ENCODE assay signal across 1 cellular context in genomic region chr1:40161125-40161887, GRCh38.
TF ChIP-seq lines count a peak whose summit lies in the region.

Gene RLF, plus strand, starts transcription at chr1:40161387. Its CDS starts 13 bp downstream, at chr1:40161400.

TF ChIP-seq in H1, 55 proteins besides CTCF, POLR2A, EP300 and RAD21 (continued from another document):
- TF ChIP-seq ZNF274 (IDR thresholded peaks at IDR 0.05; ENCODE audit: borderline replicate concordance, extremely low read depth, low read length) (no peak), SIN3A (conservative IDR thresholded peaks at IDR 0.05 in 1 of 2, IDR thresholded peaks at IDR 0.05 in 1 of 2; ENCODE audit: low read depth in 1 of 2, low read length in 2 of 2) (peak; percentile 54 to 77; a peak in 2 of 4 replicates), EGR1 (IDR thresholded peaks at IDR 0.05; ENCODE audit: borderline replicate concordance, low read depth, low read length) (peak; percentile 97), CBX5 (IDR thresholded peaks at IDR 0.05; ENCODE audit: low read depth, low read length) (no peak), KDM5A (IDR thresholded peaks at IDR 0.05; ENCODE audit: low read length) (peak; percentile 77), GTF2F1 (IDR thresholded peaks at IDR 0.05; ENCODE audit: borderline replicate concordance, low read depth, low read length) (no peak), MAFK (IDR thresholded peaks at IDR 0.05; ENCODE audit: low read depth, low read length) (no peak), CHD7 (IDR thresholded peaks at IDR 0.05; ENCODE audit: insufficient replicate concordance, low read length) (no peak), CHD1 (IDR thresholded peaks at IDR 0.05; ENCODE audit: low read depth, low read length) (no peak), MAX (IDR thresholded peaks at IDR 0.05) (peak; percentile 87), EZH2 (IDR thresholded peaks at IDR 0.05; ENCODE audit: low read depth, low read length, severe bottlenecking) (no peak), CHD2 (IDR thresholded peaks at IDR 0.05; ENCODE audit: low read length) (peak; percentile 65), TAF7 (optimal IDR thresholded peaks at IDR 0.05; ENCODE audit: borderline replicate concordance, low read depth, low read length) (peak; percentile 90), TEAD4 (IDR thresholded peaks at IDR 0.05; ENCODE audit: low read depth, low read length) (no peak), TAF1 (IDR thresholded peaks at IDR 0.05; ENCODE audit: low read depth, low read length) (peak; percentile 92), JUND (IDR thresholded peaks at IDR 0.05; ENCODE audit: low read length) (peak; percentile 25; the same call in 1 of the 2 replicates), SIRT6 (IDR thresholded peaks at IDR 0.05; ENCODE audit: low read length) (no peak), POLR2AphosphoS5 (IDR thresholded peaks at IDR 0.05; ENCODE audit: low read depth, low read length) (peak; percentile 88), SIX5 (IDR thresholded peaks at IDR 0.05; ENCODE audit: low read depth, low read length) (no peak), SP2 (IDR thresholded peaks at IDR 0.05; ENCODE audit: low read length) (no peak), KDM1A (IDR thresholded peaks at IDR 0.05; ENCODE audit: borderline replicate concordance, low read length) (no peak), SAP30 (IDR thresholded peaks at IDR 0.05; ENCODE audit: insufficient read depth, insufficient replicate concordance, low read length) (peak; percentile 26), FOSL1 (IDR thresholded peaks at IDR 0.05; ENCODE audit: insufficient read depth, low read depth, low read length) (no peak), POU5F1 (IDR thresholded peaks at IDR 0.05; ENCODE audit: low read depth, low read length) (no peak), TBP (IDR thresholded peaks at IDR 0.05; ENCODE audit: low read depth, low read length) (peak; percentile 78), HDAC2 (IDR thresholded peaks at IDR 0.05; ENCODE audit: borderline replicate concordance in 1 of 2, low read depth in 2 of 2, low read length in 2 of 2) (peak in 1 of 2 experiments; percentile 48; a peak in 2 of 4 replicates), RNF2 (IDR thresholded peaks at IDR 0.05; ENCODE audit: borderline replicate concordance, low read depth, low read length, missing control alignments, poor library complexity, severe bottlenecking) (no peak), CTBP2 (IDR thresholded peaks at IDR 0.05; ENCODE audit: borderline replicate concordance, insufficient read depth, insufficient read length, low read length) (peak; percentile 36), ASH2L (IDR thresholded peaks at IDR 0.05; ENCODE audit: low read length) (peak; percentile 91), NANOG (IDR thresholded peaks at IDR 0.05; ENCODE audit: insufficient read depth, low read depth, low read length, poor library complexity, severe bottlenecking) (no peak), RXRA (IDR thresholded peaks at IDR 0.05; ENCODE audit: insufficient read depth, low read depth, low read length) (no peak), HDAC6 (IDR thresholded peaks at IDR 0.05; ENCODE audit: low read depth, low read length) (no peak), PHF8 (conservative IDR thresholded peaks at IDR 0.05; ENCODE audit: low read depth, low read length) (peak; percentile 98), CREB1 (IDR thresholded peaks at IDR 0.05) (peak; percentile 100), SP1 (IDR thresholded peaks at IDR 0.05; ENCODE audit: low read depth, low read length) (peak; percentile 86), ATF2 (IDR thresholded peaks at IDR 0.05; ENCODE audit: low read length) (no peak), RFX5 (IDR thresholded peaks at IDR 0.05; ENCODE audit: borderline replicate concordance, low read depth, low read length) (peak; percentile 57; the same call in 1 of the 2 replicates), TCF12 (IDR thresholded peaks at IDR 0.05; ENCODE audit: low read depth, low read length) (no peak), CEBPB (IDR thresholded peaks at IDR 0.05; ENCODE audit: low read depth, low read length) (no peak), SP4 (IDR thresholded peaks at IDR 0.05; ENCODE audit: low read length) (no peak), BCL11A (IDR thresholded peaks at IDR 0.05; ENCODE audit: low read depth in 2 of 2, low read length in 2 of 2) (no peak), E2F6 (IDR thresholded peaks at IDR 0.05) (no peak), BRCA1 (IDR thresholded peaks at IDR 0.05; ENCODE audit: low read depth, low read length) (peak; percentile 58; the same call in 1 of the 2 replicates), KDM4A (IDR thresholded peaks at IDR 0.05; ENCODE audit: low read depth, low read length, severe bottlenecking) (peak; percentile 100), RBBP5 (IDR thresholded peaks at IDR 0.05; ENCODE audit: borderline replicate concordance, low read depth, low read length) (peak; percentile 94; the same call in 1 of the 2 replicates), GABPA (IDR thresholded peaks at IDR 0.05; ENCODE audit: borderline replicate concordance, insufficient read depth, low read length) (no peak), BACH1 (IDR thresholded peaks at IDR 0.05; ENCODE audit: low read length) (no peak), SUZ12 (IDR thresholded peaks at IDR 0.05; ENCODE audit: low read length) (no peak), NRF1 (IDR thresholded peaks at IDR 0.05; ENCODE audit: low read depth, low read length) (no peak), YY1 (IDR thresholded peaks at IDR 0.05; ENCODE audit: low read depth, low read length) (peak; percentile 95), ATF3 (IDR thresholded peaks at IDR 0.05; ENCODE audit: insufficient read depth, low read depth, low read length) (peak; percentile 99), JUN (IDR thresholded peaks at IDR 0.05; ENCODE audit: low read depth, low read length) (no peak), SRF (IDR thresholded peaks at IDR 0.05; ENCODE audit: low read depth, low read length) (peak; percentile 92), CBX8 (IDR thresholded peaks at IDR 0.05; ENCODE audit: borderline replicate concordance, low read depth, low read length) (no peak)
